ENCODE assay signal across 2 cellular contexts in the genomic region with DNA sequence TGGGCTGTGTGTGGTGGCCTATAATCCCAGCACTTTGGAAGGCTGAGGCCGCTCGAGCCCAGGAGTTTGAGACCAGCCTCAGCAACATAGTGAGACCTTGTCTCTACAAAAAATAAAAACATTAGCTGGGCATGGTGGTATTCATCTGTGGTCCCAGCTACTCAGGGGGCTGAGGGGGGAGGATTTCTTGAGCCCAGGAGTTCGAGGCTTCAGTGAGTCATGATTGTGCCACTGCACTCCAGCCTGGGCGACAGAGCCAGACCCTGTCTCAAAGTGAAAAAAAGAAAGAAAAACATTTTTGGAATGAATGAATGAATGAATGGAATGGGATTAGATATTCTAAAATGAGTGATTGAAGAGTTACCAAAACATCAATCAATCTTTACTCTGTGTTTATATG.
TF ChIP-seq lines count a peak whose summit lies in the region.

No MANE protein-coding gene starts in this region.

TF ChIP-seq in HepG2, 621 proteins besides CTCF, POLR2A, EP300 and RAD21:
- TF ChIP-seq SOX6 (IDR thresholded peaks at IDR 0.05), result no peak
- no peak for TF ChIP-seq SOX6 (CRISPR knock-in tag; IDR thresholded peaks at IDR 0.05)
- TF ChIP-seq CBX5 (CRISPR knock-in tag; IDR thresholded peaks at IDR 0.05; ENCODE audit: borderline replicate concordance), result no peak
- TF ChIP-seq IKZF1 (IDR thresholded peaks at IDR 0.05), result no peak
- TF ChIP-seq, protein P1, sequence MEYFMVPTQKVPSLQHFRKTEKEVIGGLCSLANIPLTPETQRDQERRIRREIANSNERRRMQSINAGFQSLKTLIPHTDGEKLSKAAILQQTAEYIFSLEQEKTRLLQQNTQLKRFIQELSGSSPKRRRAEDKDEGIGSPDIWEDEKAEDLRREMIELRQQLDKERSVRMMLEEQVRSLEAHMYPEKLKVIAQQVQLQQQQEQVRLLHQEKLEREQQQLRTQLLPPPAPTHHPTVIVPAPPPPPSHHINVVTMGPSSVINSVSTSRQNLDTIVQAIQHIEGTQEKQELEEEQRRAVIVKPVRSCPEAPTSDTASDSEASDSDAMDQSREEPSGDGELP (IDR thresholded peaks at IDR 0.05; ENCODE audit: borderline replicate concordance, low read depth), result no peak
TF ChIP-seq in HepG2: peak in this region for 0.

TF ChIP-seq in endothelial cell of umbilical vein, 7 proteins besides CTCF, POLR2A, EP300 and RAD21:
- TF ChIP-seq GATA2 (IDR thresholded peaks at IDR 0.05; ENCODE audit: insufficient read depth, insufficient read length, low read depth, low read length) (no peak), POLR2AphosphoS5 (IDR thresholded peaks at IDR 0.05; ENCODE audit: insufficient read depth, low read depth, low read length) (no peak), EZH2 (IDR thresholded peaks at IDR 0.05; ENCODE audit: borderline replicate concordance, low read depth, low read length, severe bottlenecking) (no peak), JUN (IDR thresholded peaks at IDR 0.05; ENCODE audit: borderline replicate concordance, insufficient read depth, insufficient read length, low read depth) (no peak), MYC (IDR thresholded peaks at IDR 0.05; ENCODE audit: low read depth, low read length) (no peak), FOS (IDR thresholded peaks at IDR 0.05; ENCODE audit: borderline replicate concordance, insufficient read depth, low read length) (no peak)
- TF ChIP-seq, protein P2, sequence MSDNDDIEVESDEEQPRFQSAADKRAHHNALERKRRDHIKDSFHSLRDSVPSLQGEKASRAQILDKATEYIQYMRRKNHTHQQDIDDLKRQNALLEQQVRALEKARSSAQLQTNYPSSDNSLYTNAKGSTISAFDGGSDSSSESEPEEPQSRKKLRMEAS (IDR thresholded peaks at IDR 0.05; ENCODE audit: insufficient read depth, insufficient read length), result no peak
